1 cellular context compared by ENCODE assay signal in the genomic region with DNA sequence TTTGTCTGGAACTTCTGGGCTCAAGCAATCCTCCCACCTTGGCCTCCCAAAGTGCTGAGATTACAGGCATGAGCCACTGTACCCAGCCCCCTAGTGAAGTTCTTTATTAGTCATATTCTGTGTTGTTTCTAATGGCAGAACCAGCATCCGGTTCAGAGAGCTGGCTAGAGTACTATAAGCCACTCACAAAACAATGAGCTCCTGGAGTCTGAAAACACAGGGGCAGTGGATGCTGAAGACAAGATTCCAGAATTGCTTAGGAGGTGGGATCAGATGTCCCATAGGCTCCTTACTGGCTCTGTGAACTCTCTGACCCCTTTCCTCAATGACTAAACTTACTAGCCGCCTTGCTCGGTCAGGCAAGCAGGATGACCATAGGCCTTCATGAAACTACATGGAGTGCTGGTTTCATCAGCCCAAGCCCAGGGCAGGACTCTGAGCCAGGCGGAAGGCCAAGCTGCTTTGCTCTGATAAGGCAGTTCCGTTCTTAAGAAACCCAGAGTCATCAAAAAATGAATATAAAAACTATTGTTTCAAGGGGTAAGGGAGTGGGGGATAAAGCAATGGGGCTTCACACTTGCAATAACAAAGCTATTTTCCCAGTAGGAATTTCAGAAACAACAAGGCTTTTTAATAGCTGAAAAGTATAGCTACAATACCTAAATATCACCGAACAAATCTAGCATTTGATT.
TF ChIP-seq lines count a peak whose summit lies in the region.

No MANE protein-coding gene starts in this region.

TF ChIP-seq in K562, 482 proteins besides CTCF, POLR2A, EP300 and RAD21 (continued from another document and continues in another):
- TF ChIP-seq, protein P1, sequence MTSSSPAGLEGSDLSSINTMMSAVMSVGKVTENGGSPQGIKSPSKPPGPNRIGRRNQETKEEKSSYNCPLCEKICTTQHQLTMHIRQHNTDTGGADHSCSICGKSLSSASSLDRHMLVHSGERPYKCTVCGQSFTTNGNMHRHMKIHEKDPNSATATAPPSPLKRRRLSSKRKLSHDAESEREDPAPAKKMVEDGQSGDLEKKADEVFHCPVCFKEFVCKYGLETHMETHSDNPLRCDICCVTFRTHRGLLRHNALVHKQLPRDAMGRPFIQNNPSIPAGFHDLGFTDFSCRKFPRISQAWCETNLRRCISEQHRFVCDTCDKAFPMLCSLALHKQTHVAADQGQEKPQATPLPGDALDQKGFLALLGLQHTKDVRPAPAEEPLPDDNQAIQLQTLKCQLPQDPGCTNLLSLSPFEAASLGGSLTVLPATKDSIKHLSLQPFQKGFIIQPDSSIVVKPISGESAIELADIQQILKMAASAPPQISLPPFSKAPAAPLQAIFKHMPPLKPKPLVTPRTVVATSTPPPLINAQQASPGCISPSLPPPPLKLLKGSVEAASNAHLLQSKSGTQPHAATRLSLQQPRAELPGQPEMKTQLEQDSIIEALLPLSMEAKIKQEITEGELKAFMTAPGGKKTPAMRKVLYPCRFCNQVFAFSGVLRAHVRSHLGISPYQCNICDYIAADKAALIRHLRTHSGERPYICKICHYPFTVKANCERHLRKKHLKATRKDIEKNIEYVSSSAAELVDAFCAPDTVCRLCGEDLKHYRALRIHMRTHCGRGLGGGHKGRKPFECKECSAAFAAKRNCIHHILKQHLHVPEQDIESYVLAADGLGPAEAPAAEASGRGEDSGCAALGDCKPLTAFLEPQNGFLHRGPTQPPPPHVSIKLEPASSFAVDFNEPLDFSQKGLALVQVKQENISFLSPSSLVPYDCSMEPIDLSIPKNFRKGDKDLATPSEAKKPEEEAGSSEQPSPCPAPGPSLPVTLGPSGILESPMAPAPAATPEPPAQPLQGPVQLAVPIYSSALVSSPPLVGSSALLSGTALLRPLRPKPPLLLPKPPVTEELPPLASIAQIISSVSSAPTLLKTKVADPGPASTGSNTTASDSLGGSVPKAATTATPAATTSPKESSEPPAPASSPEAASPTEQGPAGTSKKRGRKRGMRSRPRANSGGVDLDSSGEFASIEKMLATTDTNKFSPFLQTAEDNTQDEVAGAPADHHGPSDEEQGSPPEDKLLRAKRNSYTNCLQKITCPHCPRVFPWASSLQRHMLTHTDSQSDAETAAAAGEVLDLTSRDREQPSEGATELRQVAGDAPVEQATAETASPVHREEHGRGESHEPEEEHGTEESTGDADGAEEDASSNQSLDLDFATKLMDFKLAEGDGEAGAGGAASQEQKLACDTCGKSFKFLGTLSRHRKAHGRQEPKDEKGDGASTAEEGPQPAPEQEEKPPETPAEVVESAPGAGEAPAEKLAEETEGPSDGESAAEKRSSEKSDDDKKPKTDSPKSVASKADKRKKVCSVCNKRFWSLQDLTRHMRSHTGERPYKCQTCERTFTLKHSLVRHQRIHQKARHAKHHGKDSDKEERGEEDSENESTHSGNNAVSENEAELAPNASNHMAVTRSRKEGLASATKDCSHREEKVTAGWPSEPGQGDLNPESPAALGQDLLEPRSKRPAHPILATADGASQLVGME (CRISPR knock-in tag; IDR thresholded peaks at IDR 0.05), result no peak
- no peak for TF ChIP-seq ZBTB8A (IDR thresholded peaks at IDR 0.05; ENCODE audit: partially characterized antibody)
- TF ChIP-seq TGIF2 (CRISPR knock-in tag; IDR thresholded peaks at IDR 0.05), result no peak
- peak; percentile 74; the same call in 1 of the 2 replicates for TF ChIP-seq ZNF830 (CRISPR knock-in tag; IDR thresholded peaks at IDR 0.05)
- TF ChIP-seq ZNF696 (CRISPR knock-in tag; conservative IDR thresholded peaks at IDR 0.05), result no peak
- 0 out of 2 replicates have a peak, but pooled peaks have one; percentile 6 for TF ChIP-seq ZBTB5 (IDR thresholded peaks at IDR 0.05)
- no peak for TF ChIP-seq TAF15 (IDR thresholded peaks at IDR 0.05; ENCODE audit: low read depth, low read length)
- TF ChIP-seq, protein P2, sequence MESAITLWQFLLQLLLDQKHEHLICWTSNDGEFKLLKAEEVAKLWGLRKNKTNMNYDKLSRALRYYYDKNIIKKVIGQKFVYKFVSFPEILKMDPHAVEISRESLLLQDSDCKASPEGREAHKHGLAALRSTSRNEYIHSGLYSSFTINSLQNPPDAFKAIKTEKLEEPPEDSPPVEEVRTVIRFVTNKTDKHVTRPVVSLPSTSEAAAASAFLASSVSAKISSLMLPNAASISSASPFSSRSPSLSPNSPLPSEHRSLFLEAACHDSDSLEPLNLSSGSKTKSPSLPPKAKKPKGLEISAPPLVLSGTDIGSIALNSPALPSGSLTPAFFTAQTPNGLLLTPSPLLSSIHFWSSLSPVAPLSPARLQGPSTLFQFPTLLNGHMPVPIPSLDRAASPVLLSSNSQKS (CRISPR knock-in tag; IDR thresholded peaks at IDR 0.05), result no peak
- TF ChIP-seq, protein P3, sequence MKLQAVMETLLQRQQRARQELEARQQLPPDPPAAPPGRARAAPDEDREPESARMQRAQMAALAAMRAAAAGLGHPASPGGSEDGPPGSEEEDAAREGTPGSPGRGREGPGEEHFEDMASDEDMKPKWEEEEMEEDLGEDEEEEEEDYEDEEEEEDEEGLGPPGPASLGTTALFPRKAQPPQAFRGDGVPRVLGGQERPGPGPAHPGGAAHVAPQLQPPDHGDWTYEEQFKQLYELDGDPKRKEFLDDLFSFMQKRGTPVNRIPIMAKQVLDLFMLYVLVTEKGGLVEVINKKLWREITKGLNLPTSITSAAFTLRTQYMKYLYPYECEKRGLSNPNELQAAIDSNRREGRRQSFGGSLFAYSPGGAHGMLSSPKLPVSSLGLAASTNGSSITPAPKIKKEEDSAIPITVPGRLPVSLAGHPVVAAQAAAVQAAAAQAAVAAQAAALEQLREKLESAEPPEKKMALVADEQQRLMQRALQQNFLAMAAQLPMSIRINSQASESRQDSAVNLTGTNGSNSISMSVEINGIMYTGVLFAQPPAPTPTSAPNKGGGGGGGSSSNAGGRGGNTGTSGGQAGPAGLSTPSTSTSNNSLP (IDR thresholded peaks at IDR 0.05; ENCODE audit: borderline replicate concordance, low read depth, low read length), result peak; percentile 81; the same call in 1 of the 2 replicates
- no peak for TF ChIP-seq IRF2 (CRISPR knock-in tag; IDR thresholded peaks at IDR 0.05)
- TF ChIP-seq SRSF3 (IDR thresholded peaks at IDR 0.05; ENCODE audit: insufficient read depth, low read length), result no peak
- peak; percentile 80 for TF ChIP-seq ZNF239 (CRISPR knock-in tag; IDR thresholded peaks at IDR 0.05)
- TF ChIP-seq CTCFL (IDR thresholded peaks at IDR 0.05; ENCODE audit: borderline replicate concordance, insufficient read depth, low read depth, low read length, poor library complexity, severe bottlenecking), result no peak
- TF ChIP-seq ZFP30 (CRISPR knock-in tag; IDR thresholded peaks at IDR 0.05; ENCODE audit: borderline replicate concordance), result no peak
- peak; percentile 9; the same call in 1 of the 2 replicates for TF ChIP-seq ID3 (CRISPR knock-in tag; IDR thresholded peaks at IDR 0.05)
- peak; percentile 94 for TF ChIP-seq ID3 (tag; IDR thresholded peaks at IDR 0.05)
- TF ChIP-seq TBL1XR1 (IDR thresholded peaks at IDR 0.05; ENCODE audit: low read length in 2 of 2), result peak in 1 of 2 experiments; percentile 78; a peak in 2 of 4 replicates
- no peak for TF ChIP-seq PHF20 (IDR thresholded peaks at IDR 0.05; ENCODE audit: partially characterized antibody)
- TF ChIP-seq STAT6 (CRISPR knock-in tag; IDR thresholded peaks at IDR 0.05), result no peak; the same call in 1 of the 2 replicates
- TF ChIP-seq CLOCK (CRISPR knock-in tag; IDR thresholded peaks at IDR 0.05; ENCODE audit: borderline replicate concordance), result no peak
- TF ChIP-seq ZNF444 (CRISPR knock-in tag; IDR thresholded peaks at IDR 0.05), result no peak
- TF ChIP-seq HDAC1 (IDR thresholded peaks at IDR 0.05), result peak in 1 of 2 experiments; percentile 60; a peak in 2 of 4 replicates
- TF ChIP-seq ETV1 (tag; conservative IDR thresholded peaks at IDR 0.05; ENCODE audit: low read depth), result peak; percentile 97
- no peak for TF ChIP-seq ZNF217 (CRISPR knock-in tag; IDR thresholded peaks at IDR 0.05)
- TF ChIP-seq FOXJ2 (tag; IDR thresholded peaks at IDR 0.05), result peak; percentile 75; the same call in 1 of the 2 replicates
- TF ChIP-seq NFE2 (IDR thresholded peaks at IDR 0.05; ENCODE audit: low read depth), result peak; percentile 87
- TF ChIP-seq BRF2 (IDR thresholded peaks at IDR 0.05; ENCODE audit: borderline replicate concordance, insufficient read depth, insufficient read length), result no peak
- no peak for TF ChIP-seq TOE1 (IDR thresholded peaks at IDR 0.05; ENCODE audit: borderline replicate concordance)
- no peak for TF ChIP-seq TOE1 (CRISPR knock-in tag; IDR thresholded peaks at IDR 0.05; ENCODE audit: borderline replicate concordance, low read depth)
- TF ChIP-seq ASH1L (IDR thresholded peaks at IDR 0.05; ENCODE audit: borderline replicate concordance, low read depth, partially characterized antibody), result no peak
- TF ChIP-seq EHMT2 (IDR thresholded peaks at IDR 0.05), result no peak
- TF ChIP-seq ZNF232 (CRISPR knock-in tag; IDR thresholded peaks at IDR 0.05), result no peak
- peak; percentile 80; the same call in 1 of the 2 replicates for TF ChIP-seq DDX20 (tag; IDR thresholded peaks at IDR 0.05; ENCODE audit: low read depth)
- no peak for TF ChIP-seq ZZZ3 (IDR thresholded peaks at IDR 0.05)
- no peak for TF ChIP-seq STAT5B (CRISPR knock-in tag; IDR thresholded peaks at IDR 0.05)
